Comparison of ENCODE assay signal across 13 cellular contexts in the genomic region with DNA sequence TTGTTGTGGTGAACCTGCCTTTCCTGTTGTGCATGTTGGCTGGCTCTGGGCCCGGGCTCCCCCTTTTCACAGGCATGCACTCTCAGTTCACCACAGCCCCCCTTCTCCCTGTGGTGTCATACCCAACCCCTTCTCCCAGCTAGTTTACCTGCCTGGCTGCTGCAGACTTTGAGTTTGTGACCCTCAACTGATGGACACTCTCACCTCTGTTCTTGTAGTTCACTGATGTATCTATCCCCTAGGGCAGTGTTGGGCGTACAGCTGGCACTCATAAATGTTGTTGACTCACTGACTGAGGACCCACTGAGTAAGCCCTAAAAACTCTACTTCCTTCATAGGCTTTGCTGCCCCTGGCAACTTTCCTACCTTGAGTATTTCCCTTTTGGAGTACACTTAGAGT. TPM values are rescaled to one million over a fixed set of nuclear protein-coding genes. Genes with fewer than 3 reads are reported as not detected.
A peak's percentile ranks its signal among the peaks of the same experiment; 100 is the strongest.
DNase-seq lines count a peak whose midpoint lies in the region; FAIRE-seq and TF ChIP-seq lines count a peak whose summit lies in the region.
"Had no signal": no experiment of that assay in that cellular context is flagged by ENCODE, and none has a peak within 500 bp of the region (broad histone marks: within the 10 kb centered on the region; RNA-seq: fewer than 3 reads in every experiment).

No MANE protein-coding gene starts in this region.

- H3K27ac ChIP-seq in astrocyte (ENCODE audit: low read depth, low read length): no peak overlapping the region
- peak overlapping the region; percentile 21 for H3K27ac ChIP-seq in trophoblast cell (ENCODE audit: low read depth, low read length)
- H3K27ac ChIP-seq: neural progenitor cell, tibial artery had no signal

- H4K12ac ChIP-seq in trophoblast cell (ENCODE audit: low read depth, low read length): no peak overlapping the region

- H3K79me1 ChIP-seq in trophoblast cell (ENCODE audit: low read length): peaks cover 7% of the 10 kb centered on the region

- H3K4me3 ChIP-seq in astrocyte (ENCODE audit: insufficient read depth, low read depth, low read length) (no peak overlapping the region), trophoblast cell (ENCODE audit: low read depth, low read length) (no peak overlapping the region), lower leg skin (ENCODE audit: low read depth, poor library complexity, severe bottlenecking) (no peak overlapping the region)
- H3K4me3 ChIP-seq: dorsolateral prefrontal cortex, neural progenitor cell, tibial artery had no signal

- no peaks in the 10 kb centered on the region for H3K36me3 Mint-ChIP-seq in astrocyte (ENCODE audit: low read depth, unreplicated experiment)
- H3K36me3 Mint-ChIP-seq: neural progenitor cell had no signal

- H3K9ac ChIP-seq in astrocyte (ENCODE audit: low read length) (no peak overlapping the region), trophoblast cell (ENCODE audit: low read length) (no peak overlapping the region)
- H3K9ac ChIP-seq: neural progenitor cell had no signal

- TF ChIP-seq POLR2A in lower leg skin (IDR thresholded peaks at IDR 0.05): no peak

- H3K27me3 ChIP-seq in astrocyte (ENCODE audit: insufficient read depth, low read length) (no peaks in the 10 kb centered on the region), trophoblast cell (ENCODE audit: insufficient read depth, low read length) (no peaks in the 10 kb centered on the region)
- H3K27me3 ChIP-seq: dorsolateral prefrontal cortex, neural progenitor cell, tibial artery had no signal

- H2AFZ ChIP-seq in astrocyte (ENCODE audit: low read depth, low read length): no peak overlapping the region
- H2AFZ ChIP-seq in trophoblast cell (ENCODE audit: insufficient read depth, low read length, poor library complexity): no peak overlapping the region
- H2AFZ ChIP-seq: neural progenitor cell had no signal

- H3K27me3 Mint-ChIP-seq in astrocyte (ENCODE audit: low read depth, unreplicated experiment): peaks cover 3% of the 10 kb centered on the region

- H4K20me1 ChIP-seq in astrocyte (ENCODE audit: insufficient read depth, low read length): no peaks in the 10 kb centered on the region

- no peaks in the 10 kb centered on the region for H3K36me3 ChIP-seq in astrocyte (ENCODE audit: insufficient read depth, low read length)
- H3K36me3 ChIP-seq in trophoblast cell (ENCODE audit: control insufficient read depth in 1 of 2, insufficient read depth in 2 of 2, low read length in 2 of 2): peaks cover 0 to 2% of the 10 kb centered on the region in 2 experiments
- H3K36me3 ChIP-seq: neural progenitor cell, tibial artery had no signal

- H3K4me3 Mint-ChIP-seq in astrocyte (ENCODE audit: unreplicated experiment): no peak overlapping the region

- H3K9me3 ChIP-seq in astrocyte (ENCODE audit: insufficient read depth, low read depth, low read length) (no peaks in the 10 kb centered on the region), trophoblast cell (ENCODE audit: insufficient read depth, low read depth, low read length) (no peaks in the 10 kb centered on the region)
- H3K9me3 ChIP-seq: tibial artery had no signal

- DNase-seq in SIG-M5 treated with dmso at 0.1 percent for 504 hours (lab: John Stamatoyannopoulos, UW; ENCODE audit: unreplicated experiment) (peak; percentile 27), SIG-M5 (lab: John Stamatoyannopoulos, UW) (no peak), M059J (ENCODE audit: low read depth) (peak; percentile 97), astrocyte (ENCODE audit: low read depth) (peak; percentile 39), trophoblast cell (peak; percentile 94 to 95), lower leg skin (ENCODE audit: low spot score in 2 of 2) (no peak), D721Med (ENCODE audit: insufficient read length, low spot score) (no peak), hepatic stellate cell (ENCODE audit: low spot score) (no peak)
- DNase-seq: dorsolateral prefrontal cortex, KBM-7, NCI-H2227 treated with DMSO at 0.1 percent for 48 hours, tibial artery had no signal

- no CpG with 5 or more reads among the region's 2 CpGs for WGBS in trophoblast cell (ENCODE audit: extremely low coverage, insufficient coverage, insufficient read length)
- WGBS in lower leg skin, 2 donors: 40 to 53% methylated on average over 2 of the region's 2 CpGs

- intact Hi-C loops in lower leg skin (cut with DNase I; ENCODE audit: low total_unique reads): no loop called here

- H2BK5ac ChIP-seq in trophoblast cell (ENCODE audit: low read depth, low read length, poor library complexity): peak overlapping the region; percentile 66

- TF ChIP-seq CTCF in astrocyte (IDR thresholded peaks at IDR 0.05; ENCODE audit: insufficient read depth, low read depth, low read length): no peak
- no peak for TF ChIP-seq CTCF in lower leg skin (IDR thresholded peaks at IDR 0.05)
- no peak for TF ChIP-seq CTCF in D721Med (IDR thresholded peaks at IDR 0.05; ENCODE audit: insufficient read depth, missing control alignments)

- FAIRE-seq in astrocyte (lab: Jason Lieb, UNC) (no peak), D721Med (lab: Jason Lieb, UNC) (no peak)

- peaks cover 1% of the 10 kb centered on the region for H3K9me3 Mint-ChIP-seq in astrocyte (ENCODE audit: unreplicated experiment)
- H3K9me3 Mint-ChIP-seq: neural progenitor cell had no signal

- H3K18ac ChIP-seq in trophoblast cell (ENCODE audit: low read length): no peak overlapping the region

- H3K4me1 ChIP-seq in astrocyte (ENCODE audit: insufficient read depth, low read length) (peaks cover 4% of the 10 kb centered on the region), trophoblast cell (ENCODE audit: control insufficient read depth in 1 of 2, insufficient read depth in 2 of 2, low read length in 2 of 2) (peaks cover 6 to 12% of the 10 kb centered on the region in 2 experiments)
- H3K4me1 ChIP-seq: neural progenitor cell, tibial artery had no signal

- H3K4me1 Mint-ChIP-seq in astrocyte (ENCODE audit: low read depth, unreplicated experiment): peaks cover 9% of the 10 kb centered on the region

- H3K27ac Mint-ChIP-seq in astrocyte (ENCODE audit: unreplicated experiment): no peak overlapping the region
- H3K27ac Mint-ChIP-seq: neural progenitor cell had no signal

- H2AK5ac ChIP-seq in trophoblast cell (ENCODE audit: low read length): no peak overlapping the region

- H2BK120ac ChIP-seq in trophoblast cell (ENCODE audit: insufficient read depth, low read length, poor library complexity): peak overlapping the region; percentile 19

- H3K23ac ChIP-seq in trophoblast cell (ENCODE audit: low read length): no peak overlapping the region

- peak overlapping the region; percentile 41 for H3K14ac ChIP-seq in trophoblast cell (ENCODE audit: low read length)

- H3K79me2 ChIP-seq in astrocyte (ENCODE audit: insufficient read depth, low read length): no peaks in the 10 kb centered on the region
- H3K79me2 ChIP-seq in trophoblast cell (ENCODE audit: control insufficient read depth, insufficient read depth, low read length, poor library complexity): peaks cover 2% of the 10 kb centered on the region

- no peak overlapping the region for H4K8ac ChIP-seq in trophoblast cell (ENCODE audit: low read depth, low read length)

- no peak overlapping the region for H3K4ac ChIP-seq in trophoblast cell (ENCODE audit: low read depth, low read length)

- peak overlapping the region; percentile 53 for H2BK12ac ChIP-seq in trophoblast cell (ENCODE audit: low read length)

- no peak overlapping the region for H4K91ac ChIP-seq in trophoblast cell (ENCODE audit: low read depth, low read length)

- H3K4me2 ChIP-seq in astrocyte (ENCODE audit: low read length): no peak overlapping the region
- peak overlapping the region; percentile 7 for H3K4me2 ChIP-seq in trophoblast cell (ENCODE audit: low read length)
- H3K4me2 ChIP-seq: neural progenitor cell had no signal

RNA-seq across cellular contexts. Expression of a gene that starts 54.9 kb away (rescaled TPM):
- not detected in 2 replicates for total RNA-seq in M059J (2014; rRNA removed; shearing (Covaris generic))
- total RNA-seq in astrocyte: not detected in 2 replicates
- 0.72 and 0.86 TPM in 2 replicates for polyA plus RNA-seq in trophoblast cell (2013)
- total RNA-seq in lower leg skin: not detected

Comparison
In these comparisons a context has a peak if more than half of its experiments do, and no peak if none do; other contexts are left out.
1. DNase-seq: peak in SIG-M5 treated with dmso at 0.1 percent for 504 hours (single experiment), M059J (single experiment), astrocyte (single experiment) and trophoblast cell (2 of 2); none in SIG-M5 (single experiment), lower leg skin (0 of 2), D721Med (single experiment) and hepatic stellate cell (single experiment).